In the genomic region with DNA sequence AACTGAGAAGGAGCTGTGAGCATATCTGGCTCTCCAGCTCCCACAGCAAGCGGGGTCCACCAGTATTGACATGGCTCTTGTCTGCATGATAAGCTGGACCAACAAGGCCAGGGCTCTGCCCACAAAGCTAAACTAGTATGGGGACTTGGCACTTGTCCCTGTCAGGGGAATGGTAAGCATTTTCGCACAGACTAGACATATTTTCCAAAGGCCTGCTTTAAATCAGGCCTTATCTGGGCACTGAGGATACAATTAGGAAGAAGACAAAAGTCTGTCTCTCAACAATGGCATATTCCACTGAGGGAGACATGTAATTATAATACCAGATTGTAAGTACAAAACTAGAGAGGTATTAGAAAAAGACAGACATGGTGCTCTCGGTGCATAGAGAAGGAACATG, we compare ENCODE assay signal across 22 cellular contexts. TPM values are rescaled to one million over a fixed set of nuclear protein-coding genes. Genes with fewer than 3 reads are reported as not detected.
DNase-seq lines count a peak whose midpoint lies in the region; ATAC-seq and TF ChIP-seq lines count a peak whose summit lies in the region.
"Had no signal": no experiment of that assay in that cellular context is flagged by ENCODE, and none has a peak within 500 bp of the region (broad histone marks: within the 10 kb centered on the region; RNA-seq: fewer than 3 reads in every experiment).

No MANE protein-coding gene starts in this region.

- TF ChIP-seq POLR2A in esophagus muscularis mucosa (IDR thresholded peaks at IDR 0.05; ENCODE audit: low read depth) (no peak), spleen (IDR thresholded peaks at IDR 0.05) (no peak)

- H3K27ac ChIP-seq in CD4-positive, alpha-beta T cell (ENCODE audit: low read depth, low read length) = no peak overlapping the region
- no peak overlapping the region for H3K27ac ChIP-seq in esophagus muscularis mucosa (replicated peaks in 1 of 4)
- no peak overlapping the region for H3K27ac ChIP-seq in spleen
- H3K27ac ChIP-seq: RWPE1 had no signal

- H3K27me3 ChIP-seq in CD4-positive, alpha-beta T cell (ENCODE audit: control insufficient read depth, insufficient read depth, low read length) = no peaks in the 10 kb centered on the region
- H3K27me3 ChIP-seq in esophagus muscularis mucosa = no peaks in the 10 kb centered on the region
- no peaks in the 10 kb centered on the region for H3K27me3 ChIP-seq in spleen (replicated peaks in 1 of 7)

- H3K36me3 ChIP-seq in esophagus muscularis mucosa (no peaks in the 10 kb centered on the region), spleen (no peaks in the 10 kb centered on the region)
- H3K36me3 ChIP-seq: BLaER1 treated with 17β-estradiol and CSF1 and Interleukin-3, amounts not matched to agents 10 nM and 100 nM had no signal

- H3K4me3 ChIP-seq in esophagus muscularis mucosa = no peak overlapping the region
- no peak overlapping the region for H3K4me3 ChIP-seq in spleen
- H3K4me3 ChIP-seq: BLaER1 treated with 17β-estradiol and CSF1 and Interleukin-3, amounts not matched to agents 10 nM and 100 nM had no signal

- no peaks in the 10 kb centered on the region for H3K9me3 ChIP-seq in CD4-positive, alpha-beta T cell (ENCODE audit: control insufficient read depth, low read length)
- H3K9me3 ChIP-seq in esophagus muscularis mucosa = no peaks in the 10 kb centered on the region
- no peaks in the 10 kb centered on the region for H3K9me3 ChIP-seq in spleen

- no peaks in the 10 kb centered on the region for H3K27me3 Mint-ChIP-seq in activated CD4-positive, alpha-beta T cell treated with anti-CD3 and anti-CD28 coated beads for 36 hours
- H3K27me3 Mint-ChIP-seq in CD4-positive, alpha-beta T cell = no peaks in the 10 kb centered on the region
- H3K27me3 Mint-ChIP-seq in activated CD8-positive, alpha-beta T cell treated with anti-CD3 and anti-CD28 coated beads for 36 hours = no peaks in the 10 kb centered on the region

- DNase-seq in activated CD4-positive, alpha-beta T cell treated with anti-CD3 and anti-CD28 coated beads for 36 hours = no peak
- no peak for DNase-seq in activated CD4-positive, alpha-beta T cell treated with anti-CD3 and anti-CD28 coated beads, Interleukin-2, amount 50 U/mL, for 1 hour
- no peak for DNase-seq in CD4-positive, alpha-beta T cell
- DNase-seq in activated CD8-positive, alpha-beta T cell treated with anti-CD3 and anti-CD28 coated beads for 36 hours = no peak
- DNase-seq in esophagus muscularis mucosa (ENCODE audit: extremely low spot score) (peak; percentile 47), spleen (no peak), NCI-H446 treated with DMSO at 0.1 percent for 48 hours (lab: John Stamatoyannopoulos, UW) (no peak)
- DNase-seq: GDM1, KG1, NCI-H1048, NCI-H1436 treated with DMSO at 0.1 percent for 48 hours, NCI-H2029 treated with DMSO at 0.1 percent for 48 hours, NCI-H2171 treated with DMSO at 0.1 percent for 48 hours, NCI-H748 treated with DMSO at 0.1 percent for 48 hours, PC-3 had no signal

- H3K4me3 Mint-ChIP-seq in activated CD4-positive, alpha-beta T cell treated with anti-CD3 and anti-CD28 coated beads for 36 hours = no peak overlapping the region
- no peak overlapping the region for H3K4me3 Mint-ChIP-seq in CD4-positive, alpha-beta T cell
- no peak overlapping the region for H3K4me3 Mint-ChIP-seq in activated CD8-positive, alpha-beta T cell treated with anti-CD3 and anti-CD28 coated beads for 36 hours

- peaks cover 5% of the 10 kb centered on the region for H3K9me3 Mint-ChIP-seq in activated CD4-positive, alpha-beta T cell treated with anti-CD3 and anti-CD28 coated beads for 36 hours (ENCODE audit: low read depth)
- no peaks in the 10 kb centered on the region for H3K9me3 Mint-ChIP-seq in CD4-positive, alpha-beta T cell
- peaks cover 2% of the 10 kb centered on the region for H3K9me3 Mint-ChIP-seq in activated CD8-positive, alpha-beta T cell treated with anti-CD3 and anti-CD28 coated beads for 36 hours

- no peak for TF ChIP-seq CTCF in CD4-positive, alpha-beta T cell (IDR thresholded peaks at IDR 0.05)
- TF ChIP-seq CTCF in activated CD8-positive, alpha-beta T cell treated with anti-CD3 and anti-CD28 coated beads for 36 hours (IDR thresholded peaks at IDR 0.05) = no peak
- TF ChIP-seq CTCF in esophagus muscularis mucosa (IDR thresholded peaks at IDR 0.05) = no peak
- no peak for TF ChIP-seq CTCF in spleen (IDR thresholded peaks at IDR 0.05 in 8 of 11, conservative IDR thresholded peaks at IDR 0.05 in 3 of 11)

- POLR2A ChIA-PET in activated CD4-positive, alpha-beta T cell treated with anti-CD3 and anti-CD28 coated beads for 36 hours (lab: Charles Lee) = no interaction called here
- POLR2A ChIA-PET in CD4-positive, alpha-beta T cell (lab: Charles Lee) = no interaction called here
- POLR2A ChIA-PET in activated CD8-positive, alpha-beta T cell treated with anti-CD3 and anti-CD28 coated beads for 36 hours (lab: Charles Lee) = no interaction called here

- no peak for TF ChIP-seq EP300 in esophagus muscularis mucosa (IDR thresholded peaks at IDR 0.05)

- ATAC-seq in activated CD4-positive, alpha-beta T cell treated with anti-CD3 and anti-CD28 coated beads for 36 hours = no peak
- ATAC-seq in CD4-positive, alpha-beta T cell (ENCODE audit: poor library complexity) = no peak
- ATAC-seq in activated CD8-positive, alpha-beta T cell treated with anti-CD3 and anti-CD28 coated beads for 36 hours = no peak
- no peak for ATAC-seq in GM21423 (IDR thresholded peaks at IDR 0.05; ENCODE audit: unreplicated experiment)
- ATAC-seq: PC-3 had no signal

- WGBS in esophagus muscularis mucosa = 78% methylated on average over 3 of the region's 3 CpGs
- WGBS in spleen, 5 donors = 92 to 100% (median 95%) methylated on average over 3 of the region's 3 CpGs

- no peaks in the 10 kb centered on the region for H3K36me3 Mint-ChIP-seq in activated CD4-positive, alpha-beta T cell treated with anti-CD3 and anti-CD28 coated beads for 36 hours (ENCODE audit: low read depth)
- no peaks in the 10 kb centered on the region for H3K36me3 Mint-ChIP-seq in CD4-positive, alpha-beta T cell (ENCODE audit: low read depth)
- peaks cover 22% of the 10 kb centered on the region for H3K36me3 Mint-ChIP-seq in activated CD8-positive, alpha-beta T cell treated with anti-CD3 and anti-CD28 coated beads for 36 hours (ENCODE audit: low read depth)

- intact Hi-C loops in activated CD4-positive, alpha-beta T cell treated with anti-CD3 and anti-CD28 coated beads for 36 hours (cut with DNase I, micrococcal nuclease) = loop anchor here in 1 of 2 experiments (10.0 kb wide), 1 partner anchor 649 kb away; no protein-coding TSS in a partner anchor
- intact Hi-C loops in CD4-positive, alpha-beta T cell (cut with DNase I, micrococcal nuclease) = no loop called here
- intact Hi-C loops in activated CD8-positive, alpha-beta T cell treated with anti-CD3 and anti-CD28 coated beads for 36 hours (cut with micrococcal nuclease) = loop anchor here (10.0 kb wide), 1 partner anchor 389 kb away; a partner anchor contains a TSS
- intact Hi-C loops in esophagus muscularis mucosa (cut with DNase I) (no loop called here), spleen (cut with DNase I; ENCODE audit: low total_unique reads) (no loop called here)

- CTCF ChIA-PET in activated CD4-positive, alpha-beta T cell treated with anti-CD3 and anti-CD28 coated beads for 36 hours (lab: Charles Lee) = interaction anchor here (0.8 to 1.2 kb wide), 2 partner anchors 41 to 42 kb away, joined by 3 to 5 read pairs; no protein-coding TSS in a partner anchor
- CTCF ChIA-PET in CD4-positive, alpha-beta T cell (lab: Charles Lee) = no interaction called here
- CTCF ChIA-PET in activated CD8-positive, alpha-beta T cell treated with anti-CD3 and anti-CD28 coated beads for 36 hours (lab: Charles Lee) = no interaction called here

- H3K4me1 Mint-ChIP-seq in activated CD4-positive, alpha-beta T cell treated with anti-CD3 and anti-CD28 coated beads for 36 hours = peaks cover 63% of the 10 kb centered on the region
- H3K4me1 Mint-ChIP-seq in CD4-positive, alpha-beta T cell (ENCODE audit: low read depth) = peaks cover 63% of the 10 kb centered on the region
- peaks cover 81% of the 10 kb centered on the region for H3K4me1 Mint-ChIP-seq in activated CD8-positive, alpha-beta T cell treated with anti-CD3 and anti-CD28 coated beads for 36 hours (ENCODE audit: low read depth)

- H3K4me1 ChIP-seq in esophagus muscularis mucosa (peaks cover 13 to 17% (median 15%) of the 10 kb centered on the region in 4 donors), spleen (peaks cover 27 to 53% (median 41%) of the 10 kb centered on the region in 6 donors)

- peak overlapping the region; percentile 27 for H3K27ac Mint-ChIP-seq in activated CD4-positive, alpha-beta T cell treated with anti-CD3 and anti-CD28 coated beads for 36 hours
- H3K27ac Mint-ChIP-seq in CD4-positive, alpha-beta T cell = peak overlapping the region; percentile 58
- peak overlapping the region; percentile 56 for H3K27ac Mint-ChIP-seq in activated CD8-positive, alpha-beta T cell treated with anti-CD3 and anti-CD28 coated beads for 36 hours

RNA-seq across cellular contexts. Expression of a gene that starts 32.1 kb away (rescaled TPM):
- 10 to 100 TPM; 52.6 to 59.5 TPM for total RNA-seq in activated CD4-positive, alpha-beta T cell treated with anti-CD3 and anti-CD28 coated beads for 36 hours
- not detected for total RNA-seq in CD4-positive, alpha-beta T cell
- total RNA-seq in activated CD8-positive, alpha-beta T cell treated with anti-CD3 and anti-CD28 coated beads for 36 hours = 10 to 100 TPM; 61.5 to 64.1 TPM
- total RNA-seq in esophagus muscularis mucosa (not detected), spleen (not detected)
- polyA plus RNA-seq in spleen = not detected
- total RNA-seq: H1, NCI-H460 had no signal
- polyA plus RNA-seq: H1 had no signal

RNA-seq across cellular contexts. Expression of a gene that starts 45.2 kb away (rescaled TPM):
- 10 to 100 TPM; 10.8 to 11.6 TPM for total RNA-seq in activated CD4-positive, alpha-beta T cell treated with anti-CD3 and anti-CD28 coated beads for 36 hours
- total RNA-seq in CD4-positive, alpha-beta T cell = not detected
- total RNA-seq in activated CD8-positive, alpha-beta T cell treated with anti-CD3 and anti-CD28 coated beads for 36 hours = under 1 TPM; 0.25 to 0.98 TPM
- total RNA-seq in esophagus muscularis mucosa = not detected
- total RNA-seq in spleen = not detected
- not detected for polyA plus RNA-seq in spleen
- total RNA-seq: A172, H1, M059J, NCI-H460, PC-3 had no signal
- polyA plus RNA-seq: H1 had no signal

Comparison
In these comparisons a context has a peak if more than half of its experiments do, and no peak if none do; other contexts are left out.
1. RNA of a gene that starts 32.1 kb away (total RNA-seq): 61.5 to 64.1 TPM in activated CD8-positive, alpha-beta T cell treated with anti-CD3 and anti-CD28 coated beads for 36 hours and 52.6 to 59.5 TPM in activated CD4-positive, alpha-beta T cell treated with anti-CD3 and anti-CD28 coated beads for 36 hours; not detected in CD4-positive, alpha-beta T cell, not detected in esophagus muscularis mucosa and not detected in spleen; every median in the first group is over 10 times any median in the second.
2. RNA of a gene that starts 45.2 kb away (total RNA-seq): 10.8 to 11.6 TPM in activated CD4-positive, alpha-beta T cell treated with anti-CD3 and anti-CD28 coated beads for 36 hours; 0.25 to 0.98 TPM in activated CD8-positive, alpha-beta T cell treated with anti-CD3 and anti-CD28 coated beads for 36 hours, not detected in CD4-positive, alpha-beta T cell, not detected in esophagus muscularis mucosa and not detected in spleen; every median in the first group is over 4 times any median in the second.
3. Peak in every context shown above with its lines, with median percentiles within 50 percentile points of each other: H3K27ac Mint-ChIP-seq.